Comparison of ENCODE assay signal across 7 cellular contexts in genomic region chr4:22410645-22411247, GRCh38.
DNase-seq lines count a peak whose midpoint lies in the region; ATAC-seq and TF ChIP-seq lines count a peak whose summit lies in the region.

No MANE protein-coding gene starts in this region.

- 90% methylated on average over 1 of the region's 1 CpG for WGBS in prostate gland

- TF ChIP-seq CTCF in GM10248 (IDR thresholded peaks at IDR 0.05; ENCODE audit: control extremely low read depth, extremely low read depth, low read depth, missing control alignments): peak; percentile 52
- TF ChIP-seq CTCF in colonic mucosa (IDR thresholded peaks at IDR 0.05): peak; percentile 57
- peak in 3 of 4 experiments; percentile 49 to 68 (median 59) for TF ChIP-seq CTCF in prostate gland (IDR thresholded peaks at IDR 0.05)

- POLR2A ChIA-PET in GM10248 (lab: Yijun Ruan, JAX): no interaction called here

- no peak for ATAC-seq in HG03442 (IDR thresholded peaks at IDR 0.05; ENCODE audit: unreplicated experiment)
- no peak for ATAC-seq in HG02759 (IDR thresholded peaks at IDR 0.05; ENCODE audit: unreplicated experiment)

- CTCF ChIA-PET in GM10248 (lab: Yijun Ruan, JAX): interaction anchor here (1.0 to 2.0 kb wide), 8 partner anchors 10 to 622 kb away, joined by 3 to 6 read pairs (median 4); partner anchors contain the start of gene GBA3

- DNase-seq in GM10248 (ENCODE audit: extremely low spot score): no peak
- DNase-seq in NCI-H146 (lab: John Stamatoyannopoulos, UW): peak; percentile 2
- DNase-seq in colonic mucosa: no peak
- DNase-seq in prostate gland (ENCODE audit: low spot score): no peak
- DNase-seq in activated CD4-positive, CD25-positive, alpha-beta regulatory T cell (lab: John Stamatoyannopoulos, UW): no peak

- no peak overlapping the region for H3K9ac ChIP-seq in colonic mucosa (ENCODE audit: low read depth in 2 of 2, low read length in 2 of 2)

- H3K4me1 ChIP-seq in colonic mucosa: no peaks in the 10 kb centered on the region
- H3K4me1 ChIP-seq in prostate gland (replicated peaks): no peaks in the 10 kb centered on the region

- no peak for TF ChIP-seq POLR2A in prostate gland (IDR thresholded peaks at IDR 0.05)

- H3K27me3 ChIP-seq in colonic mucosa (no peaks in the 10 kb centered on the region), prostate gland (replicated peaks; ENCODE audit: insufficient read depth) (no peaks in the 10 kb centered on the region)

- H3K36me3 ChIP-seq in colonic mucosa: no peaks in the 10 kb centered on the region
- H3K36me3 ChIP-seq in prostate gland: no peaks in the 10 kb centered on the region

- H3K27ac ChIP-seq in colonic mucosa: no peak overlapping the region
- H3K27ac ChIP-seq in prostate gland: no peak overlapping the region

- no peak overlapping the region for H3K4me3 ChIP-seq in colonic mucosa
- no peak overlapping the region for H3K4me3 ChIP-seq in prostate gland

- H3K9me3 ChIP-seq in colonic mucosa (no peaks in the 10 kb centered on the region), prostate gland (no peaks in the 10 kb centered on the region)

- intact Hi-C loops in colonic mucosa (cut with DNase I) (loop anchor here (2.0 to 10.0 kb wide), 2 partner anchors 104 to 196 kb away; partner anchors contain the start of gene ADGRA3), prostate gland (cut with DNase I) (loop anchor here (10.0 kb wide), 1 partner anchor 104 kb away; the partner anchor contains the start of gene ADGRA3)
